22 cellular contexts compared by ENCODE assay signal in genomic region chr20:57156050-57156770, GRCh38.
"Had no signal": no experiment of that assay in that cellular context is flagged by ENCODE, and none has a peak within 500 bp of the region (broad histone marks: within the 10 kb centered on the region; RNA-seq: fewer than 3 reads in every experiment).

No MANE protein-coding gene starts in this region.

- H3K36me3 ChIP-seq: gastrocnemius medialis, neutrophil, suprapubic skin, thyroid gland had no signal

- H3K27ac Mint-ChIP-seq: immature natural killer cell; stimulated activated effector memory CD8-positive, alpha-beta T cell treated with anti-CD3 and anti-CD28 coated beads, Interleukin-12 subunit alpha, Interleukin-12 subunit beta, amount 100 ng/mL, for 72 hours; type B pancreatic cell had no signal

- H3K4me1 Mint-ChIP-seq: immature natural killer cell; naive thymus-derived CD8-positive, alpha-beta T cell; stimulated activated effector memory CD8-positive, alpha-beta T cell treated with anti-CD3 and anti-CD28 coated beads, Interleukin-12 subunit alpha, Interleukin-12 subunit beta, amount 100 ng/mL, for 72 hours had no signal

- H3K36me3 Mint-ChIP-seq: immature natural killer cell; naive thymus-derived CD8-positive, alpha-beta T cell; stimulated activated effector memory CD8-positive, alpha-beta T cell treated with anti-CD3 and anti-CD28 coated beads, Interleukin-12 subunit alpha, Interleukin-12 subunit beta, amount 100 ng/mL, for 72 hours; type B pancreatic cell had no signal

- H3K9me3 Mint-ChIP-seq: immature natural killer cell had no signal

- H3K9me3 ChIP-seq: gastrocnemius medialis, mucosa of descending colon, neutrophil, psoas muscle, suprapubic skin, thyroid gland had no signal

- FAIRE-seq: endometrium, keratinocyte, urothelium cell line had no signal

- H3K27me3 ChIP-seq: gastrocnemius medialis, neutrophil, thyroid gland had no signal

- H3K4me3 Mint-ChIP-seq: immature natural killer cell; naive thymus-derived CD8-positive, alpha-beta T cell; stimulated activated effector memory CD8-positive, alpha-beta T cell treated with anti-CD3 and anti-CD28 coated beads, Interleukin-12 subunit alpha, Interleukin-12 subunit beta, amount 100 ng/mL, for 72 hours; type B pancreatic cell had no signal

- ATAC-seq: esophagus mucosa; gastrocnemius medialis; mucosa of descending colon; naive thymus-derived CD8-positive, alpha-beta T cell; psoas muscle; stimulated activated effector memory CD8-positive, alpha-beta T cell treated with anti-CD3 and anti-CD28 coated beads, Interleukin-12 subunit alpha, Interleukin-12 subunit beta, amount 100 ng/mL, for 72 hours; stimulated activated naive CD8-positive, alpha-beta T cell treated with anti-CD3 and anti-CD28 coated beads, Interleukin-15, Interleukin-2, amounts not matched to agents 100 U/mL and 50 U/mL, for 24 hours had no signal

- DNase-seq: cortex of kidney; effector memory CD4-positive, alpha-beta T cell; gastrocnemius medialis; immature natural killer cell; mammary epithelial cell; mucosa of descending colon; naive thymus-derived CD8-positive, alpha-beta T cell; psoas muscle; retina; stimulated activated CD4-positive, alpha-beta T cell treated with anti-CD3 and anti-CD28 coated beads, Interleukin-4, amount 100 ng/mL, for 1 hour; stimulated activated CD8-positive, alpha-beta memory T cell treated with anti-CD3 and anti-CD28 coated beads, Interleukin-4, amount 100 ng/mL, for 48 hours; stimulated activated naive CD8-positive, alpha-beta T cell treated with anti-CD3 and anti-CD28 coated beads, Interleukin-15, Interleukin-2, amounts not matched to agents 100 U/mL and 50 U/mL, for 24 hours; thyroid gland had no signal

- H3K4me1 ChIP-seq: gastrocnemius medialis, psoas muscle, suprapubic skin had no signal

- H3K4me3 ChIP-seq: gastrocnemius medialis, mucosa of descending colon, psoas muscle, smooth muscle cell, suprapubic skin, thyroid gland had no signal

- H3K4me2 ChIP-seq: smooth muscle cell had no signal

- H3K27ac ChIP-seq: gastrocnemius medialis, neutrophil, psoas muscle, suprapubic skin, thyroid gland had no signal
